Comparison of ENCODE assay signal across 17 cellular contexts in the genomic region with DNA sequence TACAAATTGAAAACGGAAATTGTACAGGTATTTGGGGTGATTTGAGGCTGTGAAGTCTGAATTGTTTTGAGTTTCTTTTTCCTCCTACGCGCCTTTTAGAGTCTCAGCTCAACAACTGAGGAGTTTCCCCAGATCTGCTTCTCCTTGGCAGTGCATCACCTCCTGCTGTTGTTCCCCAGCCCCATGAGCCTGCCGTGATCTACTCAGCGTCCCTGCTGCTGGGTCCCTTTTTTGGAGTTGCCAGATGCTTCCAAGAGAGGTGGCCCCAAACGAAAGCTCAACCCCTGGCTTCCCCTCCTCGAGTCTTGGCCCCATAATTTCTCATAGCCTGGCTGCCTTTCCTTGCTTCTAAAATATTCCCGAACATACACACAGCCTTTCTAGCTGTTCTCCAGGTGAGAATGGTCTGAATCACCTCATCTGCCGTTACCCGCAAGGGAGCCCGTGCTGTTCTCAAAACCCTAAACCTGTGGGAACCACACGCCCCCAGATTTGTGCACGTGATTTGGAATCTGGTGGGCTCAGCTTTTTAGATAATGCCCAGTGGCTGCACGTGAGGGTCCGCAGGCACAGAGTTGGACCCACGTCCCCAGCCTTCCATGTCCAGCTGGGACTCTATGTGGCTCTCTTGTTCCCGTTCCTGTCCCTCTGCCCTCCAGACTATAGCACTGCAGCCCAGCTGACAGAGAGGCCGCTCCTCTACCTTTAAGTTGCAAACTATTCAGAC.
A peak's percentile ranks its signal among the peaks of the same experiment; 100 is the strongest.
DNase-seq lines count a peak whose midpoint lies in the region; ATAC-seq and TF ChIP-seq lines count a peak whose summit lies in the region.
"Had no signal": no experiment of that assay in that cellular context is flagged by ENCODE, and none has a peak within 500 bp of the region (broad histone marks: within the 10 kb centered on the region; RNA-seq: fewer than 3 reads in every experiment).

No MANE protein-coding gene starts in this region.

- H3K27me3 ChIP-seq in CD4-positive, alpha-beta T cell (ENCODE audit: control insufficient read depth, insufficient read depth, low read length): no peaks in the 10 kb centered on the region
- H3K27me3 ChIP-seq in GM23338 (ENCODE audit: insufficient read depth): no peaks in the 10 kb centered on the region
- H3K27me3 ChIP-seq: gastroesophageal sphincter had no signal

- no peak overlapping the region for H3K4me3 ChIP-seq in GM23338
- H3K4me3 ChIP-seq: gastroesophageal sphincter, thoracic aorta had no signal

- H3K4me1 ChIP-seq in GM23338 (ENCODE audit: insufficient read depth): no peaks in the 10 kb centered on the region
- H3K4me1 ChIP-seq: gastroesophageal sphincter had no signal

- POLR2A ChIA-PET in CD4-positive, alpha-beta T cell (lab: Charles Lee): interaction anchor here (0.6 to 2.8 kb wide), 5 partner anchors 20 to 617 kb away, joined by 3 to 14 read pairs (median 6); no protein-coding TSS in a partner anchor

- H2AFZ ChIP-seq in GM23338: no peak overlapping the region

- H3K79me2 ChIP-seq in GM23338 (replicated peaks; ENCODE audit: insufficient read depth): peaks cover 9% of the 10 kb centered on the region; the same call in 1 of the 2 replicates

- peak in 1 of 10 experiments; percentile 34 for DNase-seq in CD4-positive, alpha-beta T cell
- DNase-seq in GM23338 (ENCODE audit: low spot score) (no peak), left lobe of liver (ENCODE audit: low spot score) (peak; percentile 24), HK-2 (ENCODE audit: unreplicated experiment) (no peak)
- no peak for DNase-seq in activated T-cell treated with anti-CD3 and anti-CD28 coated beads, Interleukin-2, amount 50 U/mL, for 72 hours
- DNase-seq: DND-41, NCI-H1417 treated with DMSO at 0.1 percent for 48 hours, NCI-H345, Right ventricle myocardium superior, T-helper 9 cell had no signal

- peaks cover 28% of the 10 kb centered on the region for H3K36me3 Mint-ChIP-seq in CD4-positive, alpha-beta T cell (ENCODE audit: low read depth)
- peaks cover 3% of the 10 kb centered on the region; the same call in 2 of the 3 replicates for H3K36me3 Mint-ChIP-seq in GM23338 (ENCODE audit: low read depth)
- peaks cover 15 to 20% of the 10 kb centered on the region in 2 donors for H3K36me3 Mint-ChIP-seq in activated T-cell treated with anti-CD3 and anti-CD28 coated beads, Interleukin-2, amount 50 U/mL, for 72 hours (ENCODE audit: insufficient read depth in 2 of 2)

- H3K4me2 ChIP-seq in GM23338: no peak overlapping the region

- TF ChIP-seq CTCF in CD4-positive, alpha-beta T cell (IDR thresholded peaks at IDR 0.05): no peak
- no peak for TF ChIP-seq CTCF in GM23338 (conservative IDR thresholded peaks at IDR 0.05; ENCODE audit: low read depth in 2 of 2)

- peaks cover 1% of the 10 kb centered on the region for H3K9me3 Mint-ChIP-seq in CD4-positive, alpha-beta T cell
- peaks cover 4% of the 10 kb centered on the region for H3K9me3 Mint-ChIP-seq in GM23338
- peaks cover 0 to 2% of the 10 kb centered on the region in 2 donors for H3K9me3 Mint-ChIP-seq in activated T-cell treated with anti-CD3 and anti-CD28 coated beads, Interleukin-2, amount 50 U/mL, for 72 hours

- H3F3A ChIP-seq in GM23338 (replicated peaks; ENCODE audit: low read depth): no peaks in the 10 kb centered on the region

- peak overlapping the region; percentile 40 for H3K27ac ChIP-seq in CD4-positive, alpha-beta T cell (ENCODE audit: low read depth, low read length)
- H3K27ac ChIP-seq in GM23338 (ENCODE audit: low read depth): no peak overlapping the region
- H3K27ac ChIP-seq: C4-2B, epithelial cell of prostate, gastroesophageal sphincter, thoracic aorta had no signal

- peak; percentile 44 for ATAC-seq in CD4-positive, alpha-beta T cell (ENCODE audit: poor library complexity)
- ATAC-seq in GM23338 (no peak), left lobe of liver (no peak), GM18909 (IDR thresholded peaks at IDR 0.05; ENCODE audit: poor library complexity, unreplicated experiment) (no peak), GM19397 (IDR thresholded peaks at IDR 0.05; ENCODE audit: unreplicated experiment) (no peak)
- ATAC-seq in activated T-cell treated with anti-CD3 and anti-CD28 coated beads, Interleukin-2, amount 50 U/mL, for 72 hours (replicated peaks in 1 of 2): peak; percentile 44 to 72
- ATAC-seq: gastroesophageal sphincter had no signal

- intact Hi-C loops in CD4-positive, alpha-beta T cell (cut with DNase I, micrococcal nuclease): no loop called here

- H3K9me3 ChIP-seq in CD4-positive, alpha-beta T cell (ENCODE audit: control insufficient read depth, low read length): peaks cover under 1% of the 10 kb centered on the region
- H3K9me3 ChIP-seq: thoracic aorta had no signal

- no peaks in the 10 kb centered on the region for H3K27me3 Mint-ChIP-seq in CD4-positive, alpha-beta T cell
- H3K27me3 Mint-ChIP-seq in GM23338 (ENCODE audit: insufficient read depth, low read depth, poor library complexity): peaks cover 15% of the 10 kb centered on the region
- no peaks in the 10 kb centered on the region for H3K27me3 Mint-ChIP-seq in activated T-cell treated with anti-CD3 and anti-CD28 coated beads, Interleukin-2, amount 50 U/mL, for 72 hours (ENCODE audit: low read depth)

- H3K36me3 ChIP-seq in GM23338 (ENCODE audit: insufficient read depth): no peaks in the 10 kb centered on the region
- H3K36me3 ChIP-seq: thoracic aorta had no signal

- CTCF ChIA-PET in CD4-positive, alpha-beta T cell (lab: Charles Lee): interaction anchor here (0.9 to 1.4 kb wide), 3 partner anchors 20 to 87 kb away, joined by 3 to 4 read pairs (median 3); no protein-coding TSS in a partner anchor

- H3K4me1 Mint-ChIP-seq in CD4-positive, alpha-beta T cell (ENCODE audit: low read depth): peaks cover 49% of the 10 kb centered on the region
- no peaks in the 10 kb centered on the region; the same call in 2 of the 3 replicates for H3K4me1 Mint-ChIP-seq in GM23338
- H3K4me1 Mint-ChIP-seq in activated T-cell treated with anti-CD3 and anti-CD28 coated beads, Interleukin-2, amount 50 U/mL, for 72 hours (ENCODE audit: low read depth): peaks cover 38% of the 10 kb centered on the region

- H4K20me1 ChIP-seq in GM23338 (replicated peaks; ENCODE audit: insufficient read depth): 0 out of 2 replicates have a peak, but pooled peaks cover 7% of the 10 kb centered on the region

- H3K9me2 ChIP-seq in GM23338 (ENCODE audit: insufficient read depth): no peaks in the 10 kb centered on the region

- peak overlapping the region; percentile 92 for H3K27ac Mint-ChIP-seq in CD4-positive, alpha-beta T cell
- H3K27ac Mint-ChIP-seq in GM23338: peak overlapping the region; percentile 72; the same call in 1 of the 2 replicates
- peak overlapping the region; percentile 93 for H3K27ac Mint-ChIP-seq in activated T-cell treated with anti-CD3 and anti-CD28 coated beads, Interleukin-2, amount 50 U/mL, for 72 hours

- H3K4me3 Mint-ChIP-seq in CD4-positive, alpha-beta T cell: peak overlapping the region; percentile 36
- H3K4me3 Mint-ChIP-seq in GM23338: no peak overlapping the region
- peak overlapping the region; percentile 58 to 81 for H3K4me3 Mint-ChIP-seq in activated T-cell treated with anti-CD3 and anti-CD28 coated beads, Interleukin-2, amount 50 U/mL, for 72 hours
- H3K4me3 Mint-ChIP-seq: nephron had no signal

TF ChIP-seq in GM23338, 12 proteins besides CTCF, POLR2A, EP300 and RAD21 (continues in another document):
- TF ChIP-seq POLR2AphosphoS5 (IDR thresholded peaks at IDR 0.05; ENCODE audit: low read depth) (no peak), NANOG (IDR thresholded peaks at IDR 0.05; ENCODE audit: borderline replicate concordance) (no peak), JUNB (IDR thresholded peaks at IDR 0.05; ENCODE audit: unreplicated experiment) (no peak), CREB1 (CRISPR knock-in tag; IDR thresholded peaks at IDR 0.05; ENCODE audit: low read depth) (no peak)
- TF ChIP-seq, protein P1, sequence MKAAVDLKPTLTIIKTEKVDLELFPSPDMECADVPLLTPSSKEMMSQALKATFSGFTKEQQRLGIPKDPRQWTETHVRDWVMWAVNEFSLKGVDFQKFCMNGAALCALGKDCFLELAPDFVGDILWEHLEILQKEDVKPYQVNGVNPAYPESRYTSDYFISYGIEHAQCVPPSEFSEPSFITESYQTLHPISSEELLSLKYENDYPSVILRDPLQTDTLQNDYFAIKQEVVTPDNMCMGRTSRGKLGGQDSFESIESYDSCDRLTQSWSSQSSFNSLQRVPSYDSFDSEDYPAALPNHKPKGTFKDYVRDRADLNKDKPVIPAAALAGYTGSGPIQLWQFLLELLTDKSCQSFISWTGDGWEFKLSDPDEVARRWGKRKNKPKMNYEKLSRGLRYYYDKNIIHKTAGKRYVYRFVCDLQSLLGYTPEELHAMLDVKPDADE (IDR thresholded peaks at IDR 0.05): no peak

Comparison
In these comparisons a context has a peak if more than half of its experiments do, and no peak if none do; other contexts are left out.
1. ATAC-seq: peak in CD4-positive, alpha-beta T cell (single experiment) and activated T-cell treated with anti-CD3 and anti-CD28 coated beads, Interleukin-2, amount 50 U/mL, for 72 hours (2 of 2); none in GM23338 (single experiment), left lobe of liver (single experiment), GM18909 (single experiment) and GM19397 (single experiment).
2. Peak in every context shown above with its lines, with median percentiles within 50 percentile points of each other: H3K27ac Mint-ChIP-seq.